ENCODE assay signal across 8 cellular contexts in the genomic region with DNA sequence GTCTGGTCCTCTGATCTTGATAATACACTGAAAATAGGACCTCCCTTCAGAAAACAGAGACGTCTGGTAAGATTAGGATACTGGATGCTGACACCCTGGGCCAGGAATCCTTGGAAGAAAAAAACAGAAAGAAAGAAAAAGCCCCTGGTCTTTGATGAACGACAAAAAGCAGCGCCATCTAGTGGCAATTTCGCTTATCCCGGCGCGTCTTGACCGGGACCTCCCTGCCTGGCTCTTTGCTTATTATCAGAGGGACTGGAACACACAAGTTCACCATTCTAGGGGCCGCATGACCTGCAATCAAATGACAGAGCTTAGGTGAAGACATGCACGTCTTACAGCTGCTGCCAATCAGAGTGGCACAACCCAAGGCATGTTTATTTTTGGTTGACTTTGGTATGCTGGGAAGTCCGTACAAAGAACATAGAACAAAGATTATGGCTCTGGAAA.
DNase-seq lines count a peak whose midpoint lies in the region; ATAC-seq lines count a peak whose summit lies in the region.

No MANE protein-coding gene starts in this region.

- WGBS in trophoblast cell (ENCODE audit: extremely low coverage, insufficient coverage, insufficient read length) = no CpG with 5 or more reads among the region's 11 CpGs

- no peak overlapping the region for H3K4me3 ChIP-seq in trophoblast cell (ENCODE audit: low read depth, low read length)

- H2BK12ac ChIP-seq in trophoblast cell (ENCODE audit: low read length) = no peak overlapping the region

- H3K4me1 ChIP-seq in trophoblast cell (ENCODE audit: control insufficient read depth in 1 of 2, insufficient read depth in 2 of 2, low read length in 2 of 2) = peaks cover 10 to 15% of the 10 kb centered on the region in 2 experiments

- H3K79me1 ChIP-seq in trophoblast cell (ENCODE audit: low read length) = no peaks in the 10 kb centered on the region

- DNase-seq in activated effector memory CD4-positive, alpha-beta T cell treated with anti-CD3 and anti-CD28 coated beads, Interleukin-2, amount 50 U/mL, for 16 hours = peak; percentile 73
- no peak for DNase-seq in activated effector memory CD4-positive, alpha-beta T cell treated with Interleukin-2 at 50 U/mL for 16 hours
- DNase-seq in NCI-H460 (ENCODE audit: extremely low read depth, low read depth) (peak; percentile 48), foreskin melanocyte (peak; percentile 50), trophoblast cell (peak; percentile 54 to 88), GM19240 (ENCODE audit: insufficient read length, low spot score) (no peak)
- peak; percentile 61 for DNase-seq in activated CD8-positive, alpha-beta T cell treated with anti-CD3 and anti-CD28 coated beads, Interleukin-2, amount 10 ng/mL, durations not matched to agents 7 days and 5 days

- H3K18ac ChIP-seq in trophoblast cell (ENCODE audit: low read length) = no peak overlapping the region

- H2BK120ac ChIP-seq in trophoblast cell (ENCODE audit: insufficient read depth, low read length, poor library complexity) = no peak overlapping the region

- no peak overlapping the region for H3K4ac ChIP-seq in trophoblast cell (ENCODE audit: low read depth, low read length)

- CTCF ChIA-PET in activated CD8-positive, alpha-beta T cell treated with anti-CD3 and anti-CD28 coated beads, Interleukin-2, amount 10 ng/mL, durations not matched to agents 7 days and 5 days (lab: Charles Lee) = interaction anchor here (0.9 to 1.2 kb wide), 2 partner anchors 9 to 1001 kb away, joined by 3 read pairs; no protein-coding TSS in a partner anchor

- POLR2A ChIA-PET in activated CD8-positive, alpha-beta T cell treated with anti-CD3 and anti-CD28 coated beads, Interleukin-2, amount 10 ng/mL, durations not matched to agents 7 days and 5 days (lab: Charles Lee) = no interaction called here

- no peak overlapping the region for H4K12ac ChIP-seq in trophoblast cell (ENCODE audit: low read depth, low read length)

- no peak overlapping the region for H3K27ac Mint-ChIP-seq in activated CD8-positive, alpha-beta T cell treated with anti-CD3 and anti-CD28 coated beads, Interleukin-2, amount 10 ng/mL, durations not matched to agents 7 days and 5 days

- H4K8ac ChIP-seq in trophoblast cell (ENCODE audit: low read depth, low read length) = no peak overlapping the region

- H4K91ac ChIP-seq in trophoblast cell (ENCODE audit: low read depth, low read length) = no peak overlapping the region

- no peaks in the 10 kb centered on the region for H3K27me3 ChIP-seq in trophoblast cell (ENCODE audit: insufficient read depth, low read length)

- H3K36me3 Mint-ChIP-seq in activated CD8-positive, alpha-beta T cell treated with anti-CD3 and anti-CD28 coated beads, Interleukin-2, amount 10 ng/mL, durations not matched to agents 7 days and 5 days (ENCODE audit: low read depth) = no peaks in the 10 kb centered on the region

- no peaks in the 10 kb centered on the region for H3K4me1 Mint-ChIP-seq in activated CD8-positive, alpha-beta T cell treated with anti-CD3 and anti-CD28 coated beads, Interleukin-2, amount 10 ng/mL, durations not matched to agents 7 days and 5 days (ENCODE audit: low read depth)

- H3K14ac ChIP-seq in trophoblast cell (ENCODE audit: low read length) = no peak overlapping the region

- peaks cover 2% of the 10 kb centered on the region for H3K27me3 Mint-ChIP-seq in activated CD8-positive, alpha-beta T cell treated with anti-CD3 and anti-CD28 coated beads, Interleukin-2, amount 10 ng/mL, durations not matched to agents 7 days and 5 days (ENCODE audit: low read depth)

- H3K4me3 Mint-ChIP-seq in activated CD8-positive, alpha-beta T cell treated with anti-CD3 and anti-CD28 coated beads, Interleukin-2, amount 10 ng/mL, durations not matched to agents 7 days and 5 days = no peak overlapping the region

- no peaks in the 10 kb centered on the region for H3K9me3 Mint-ChIP-seq in activated CD8-positive, alpha-beta T cell treated with anti-CD3 and anti-CD28 coated beads, Interleukin-2, amount 10 ng/mL, durations not matched to agents 7 days and 5 days (ENCODE audit: insufficient read depth)

- H3K27ac ChIP-seq in trophoblast cell (ENCODE audit: low read depth, low read length) = no peak overlapping the region

- H3K36me3 ChIP-seq in trophoblast cell (ENCODE audit: control insufficient read depth in 1 of 2, insufficient read depth in 2 of 2, low read length in 2 of 2) = no peaks in the 10 kb centered on the region

- ATAC-seq in HG03159 (IDR thresholded peaks at IDR 0.05; ENCODE audit: unreplicated experiment) = peak; percentile 73
- no peak for ATAC-seq in activated CD8-positive, alpha-beta T cell treated with anti-CD3 and anti-CD28 coated beads, Interleukin-2, amount 10 ng/mL, durations not matched to agents 7 days and 5 days

- no peak overlapping the region for H2AFZ ChIP-seq in trophoblast cell (ENCODE audit: insufficient read depth, low read length, poor library complexity)

- H3K23ac ChIP-seq in trophoblast cell (ENCODE audit: low read length) = no peak overlapping the region

- H3K9ac ChIP-seq in trophoblast cell (ENCODE audit: low read length) = no peak overlapping the region

- H2AK5ac ChIP-seq in trophoblast cell (ENCODE audit: low read length) = no peak overlapping the region

- H3K79me2 ChIP-seq in trophoblast cell (ENCODE audit: control insufficient read depth, insufficient read depth, low read length, poor library complexity) = no peaks in the 10 kb centered on the region

- H2BK5ac ChIP-seq in trophoblast cell (ENCODE audit: low read depth, low read length, poor library complexity) = no peak overlapping the region

- no peaks in the 10 kb centered on the region for H3K9me3 ChIP-seq in trophoblast cell (ENCODE audit: insufficient read depth, low read depth, low read length)

- H3K4me2 ChIP-seq in trophoblast cell (ENCODE audit: low read length) = no peak overlapping the region

Comparison
In these comparisons a context has a peak if more than half of its experiments do, and no peak if none do; other contexts are left out.
1. DNase-seq: peak in activated effector memory CD4-positive, alpha-beta T cell treated with anti-CD3 and anti-CD28 coated beads, Interleukin-2, amount 50 U/mL, for 16 hours (single experiment), NCI-H460 (single experiment), activated CD8-positive, alpha-beta T cell treated with anti-CD3 and anti-CD28 coated beads, Interleukin-2, amount 10 ng/mL, durations not matched to agents 7 days and 5 days (single experiment), foreskin melanocyte (single experiment) and trophoblast cell (2 of 2); none in activated effector memory CD4-positive, alpha-beta T cell treated with Interleukin-2 at 50 U/mL for 16 hours (single experiment) and GM19240 (single experiment).